ENCODE assay signal across 39 cellular contexts in genomic region chr10:15670880-15671279, GRCh38. TPM values are rescaled to one million over a fixed set of nuclear protein-coding genes. Genes with fewer than 3 reads are reported as not detected.
"Had no signal": no experiment of that assay in that cellular context is flagged by ENCODE, and none has a peak within 500 bp of the region (broad histone marks: within the 10 kb centered on the region; RNA-seq: fewer than 3 reads in every experiment).

No MANE protein-coding gene starts in this region.

- H3K27me3 ChIP-seq: ascending aorta, cardiac muscle cell had no signal

- H3K36me3 ChIP-seq: cardiac muscle cell had no signal

- H3K9me3 ChIP-seq: ascending aorta had no signal

- H3K36me3 Mint-ChIP-seq: activated CD4-positive, alpha-beta memory T cell treated with anti-CD3 and anti-CD28 coated beads for 36 hours; activated naive CD8-positive, alpha-beta T cell; activated naive CD8-positive, alpha-beta T cell treated with anti-CD3 and anti-CD28 coated beads, Interleukin-2, amount 10 ng/mL, durations not matched to agents 7 days and 5 days had no signal

- ATAC-seq: activated CD8-positive, alpha-beta T cell treated with anti-CD3 and anti-CD28 coated beads for 36 hours; activated naive CD8-positive, alpha-beta T cell treated with anti-CD3 and anti-CD28 coated beads, Interleukin-2, amount 50 U/mL, for 24 hours; activated T-cell treated with anti-CD3 and anti-CD28 coated beads, Interleukin-2, amount 50 U/mL, for 4 hours; activated T-cell treated with anti-CD3 and anti-CD28 coated beads, Interleukin-2, amount 50 U/mL, for 72 hours; activated T-helper 17 cell treated with anti-CD3 and anti-CD28 coated beads, Interleukin-2, amount 50 U/mL, for 72 hours had no signal

- H3K4me3 ChIP-seq: ascending aorta, cardiac muscle cell had no signal

- H3K9me3 Mint-ChIP-seq: activated B cell treated with CpG ODN at 0.5 μM for 24 hours; activated CD4-positive, alpha-beta memory T cell treated with anti-CD3 and anti-CD28 coated beads for 36 hours; activated CD8-positive, alpha-beta T cell treated with anti-CD3 and anti-CD28 coated beads for 36 hours; activated naive CD8-positive, alpha-beta T cell treated with anti-CD3 and anti-CD28 coated beads, Interleukin-2, amount 10 ng/mL, durations not matched to agents 7 days and 5 days; activated naive CD8-positive, alpha-beta T cell treated with anti-CD3 and anti-CD28 coated beads, Interleukin-2, amount 50 U/mL, for 24 hours; activated T-cell treated with anti-CD3 and anti-CD28 coated beads, Interleukin-2, amount 50 U/mL, for 4 hours; activated T-helper 17 cell treated with anti-CD3 and anti-CD28 coated beads, Interleukin-2, amount 50 U/mL, for 72 hours; central memory CD8-positive, alpha-beta T cell; T-helper 1 cell treated with Interleukin-12 subunit alpha and Interleukin-12 subunit beta and Interleukin-4 antibody, amounts not matched to agents 30 μg/mL and 1 μg/mL, for 36 hours had no signal

- FAIRE-seq: bronchial epithelial cell, TTC549 had no signal

- DNase-seq: activated B cell treated with CpG ODN at 0.5 μM for 24 hours; activated CD4-positive, alpha-beta memory T cell treated with anti-CD3 and anti-CD28 coated beads for 36 hours; activated CD4-positive, alpha-beta T cell treated with anti-CD3 and anti-CD28 coated beads for 48 hours; activated CD4-positive, alpha-beta T cell treated with anti-CD3 and anti-CD28 coated beads, Interleukin-2, amount 50 U/mL, for 1 hour; activated CD4-positive, alpha-beta T cell treated with anti-CD3 and anti-CD28 coated beads, Interleukin-2, amount 50 U/mL, for 4 hours; activated CD4-positive, CD25-positive, alpha-beta regulatory T cell treated with anti-CD3 and anti-CD28 coated beads, Interleukin-2, amount 50 U/mL, for 72 hours; activated CD8-positive, alpha-beta memory T cell treated with anti-CD3 and anti-CD28 coated beads, Interleukin-2, amount 50 U/mL, for 4 hours; activated CD8-positive, alpha-beta T cell treated with anti-CD3 and anti-CD28 coated beads for 36 hours; activated effector memory CD4-positive, alpha-beta T cell treated with anti-CD3 and anti-CD28 coated beads, Interleukin-2, amount 50 U/mL, for 16 hours; activated gamma-delta T cell treated with Interleukin-2 at 50 U/mL for 16 hours; activated naive CD4-positive, alpha-beta T cell; activated naive CD4-positive, alpha-beta T cell treated with anti-CD3 and anti-CD28 coated beads for 36 hours; activated naive CD4-positive, alpha-beta T cell treated with anti-CD3 and anti-CD28 coated beads, Interleukin-2, amount 50 U/mL, for 16 hours; activated naive CD8-positive, alpha-beta T cell treated with anti-CD3 and anti-CD28 coated beads, Interleukin-2, amount 10 ng/mL, durations not matched to agents 7 days and 5 days; activated naive CD8-positive, alpha-beta T cell treated with anti-CD3 and anti-CD28 coated beads, Interleukin-2, amount 50 U/mL, for 24 hours; activated T-cell treated with anti-CD3 and anti-CD28 coated beads for 4 hours; activated T-cell treated with anti-CD3 and anti-CD28 coated beads, Interleukin-2, amount 50 U/mL, for 1 hour; activated T-cell treated with anti-CD3 and anti-CD28 coated beads, Interleukin-2, amount 50 U/mL, for 4 hours; activated T-cell treated with anti-CD3 and anti-CD28 coated beads, Interleukin-2, amount 50 U/mL, for 72 hours; amygdala; anterior cingulate cortex; caudate nucleus; cerebellar nuclear complex; T-helper 1 cell; T-helper 2 cell; T-helper 9 cell had no signal

- H3K27me3 Mint-ChIP-seq: activated B cell treated with CpG ODN at 0.5 μM for 24 hours; activated naive CD8-positive, alpha-beta T cell treated with anti-CD3 and anti-CD28 coated beads, Interleukin-2, amount 10 ng/mL, durations not matched to agents 7 days and 5 days; brain had no signal

- H3K27ac ChIP-seq: ascending aorta, cardiac muscle cell, VCaP had no signal

- H3K27ac Mint-ChIP-seq: activated B cell treated with CpG ODN at 0.5 μM for 24 hours; activated CD4-positive, alpha-beta memory T cell treated with anti-CD3 and anti-CD28 coated beads for 36 hours; activated CD8-positive, alpha-beta T cell treated with anti-CD3 and anti-CD28 coated beads for 36 hours; activated naive CD4-positive, alpha-beta T cell treated with anti-CD3 and anti-CD28 coated beads for 36 hours; activated naive CD8-positive, alpha-beta T cell; activated naive CD8-positive, alpha-beta T cell treated with anti-CD3 and anti-CD28 coated beads, Interleukin-2, amount 10 ng/mL, durations not matched to agents 7 days and 5 days; activated naive CD8-positive, alpha-beta T cell treated with anti-CD3 and anti-CD28 coated beads, Interleukin-2, amount 50 U/mL, for 24 hours; activated T-cell treated with anti-CD3 and anti-CD28 coated beads, Interleukin-2, amount 50 U/mL, for 72 hours; activated T-helper 1 cell treated with anti-CD3 and anti-CD28 coated beads, Interleukin-12 subunit alpha, Interleukin-12 subunit beta, Interleukin-2, Interleukin-4 antibody, amounts not matched to agents 30 ng/mL and 10 ng/mL and 1 ng/mL, durations not matched to agents 14 hours and 24 hours and 36 hours; activated T-helper 17 cell treated with anti-CD3 and anti-CD28 coated beads, Interleukin-2, amount 50 U/mL, for 72 hours; brain; T-helper 1 cell treated with Interleukin-12 subunit alpha and Interleukin-12 subunit beta and Interleukin-4 antibody, amounts not matched to agents 30 μg/mL and 1 μg/mL, for 36 hours; T-helper 2 cell treated with Interferon-gamma antibody and Interleukin-4, amounts not matched to agents 5 μg/mL and 100 μg/mL, for 36 hours had no signal

- H3K4me3 Mint-ChIP-seq: activated B cell treated with CpG ODN at 0.5 μM for 24 hours; activated CD4-positive, alpha-beta memory T cell treated with anti-CD3 and anti-CD28 coated beads for 36 hours; activated CD8-positive, alpha-beta T cell treated with anti-CD3 and anti-CD28 coated beads for 36 hours; activated naive CD4-positive, alpha-beta T cell treated with anti-CD3 and anti-CD28 coated beads for 36 hours; activated naive CD8-positive, alpha-beta T cell; activated naive CD8-positive, alpha-beta T cell treated with anti-CD3 and anti-CD28 coated beads, Interleukin-2, amount 10 ng/mL, durations not matched to agents 7 days and 5 days; activated naive CD8-positive, alpha-beta T cell treated with anti-CD3 and anti-CD28 coated beads, Interleukin-2, amount 50 U/mL, for 24 hours; activated T-cell treated with anti-CD3 and anti-CD28 coated beads, Interleukin-2, amount 50 U/mL, for 4 hours; activated T-cell treated with anti-CD3 and anti-CD28 coated beads, Interleukin-2, amount 50 U/mL, for 72 hours; activated T-helper 1 cell treated with anti-CD3 and anti-CD28 coated beads, Interleukin-12 subunit alpha, Interleukin-12 subunit beta, Interleukin-2, Interleukin-4 antibody, amounts not matched to agents 30 ng/mL and 10 ng/mL and 1 ng/mL, durations not matched to agents 14 hours and 24 hours and 36 hours; activated T-helper 17 cell treated with anti-CD3 and anti-CD28 coated beads, Interleukin-2, amount 50 U/mL, for 72 hours; brain; central memory CD8-positive, alpha-beta T cell; T-helper 1 cell treated with Interleukin-12 subunit alpha and Interleukin-12 subunit beta and Interleukin-4 antibody, amounts not matched to agents 30 μg/mL and 1 μg/mL, for 36 hours; T-helper 2 cell treated with Interferon-gamma antibody and Interleukin-4, amounts not matched to agents 5 μg/mL and 100 μg/mL, for 36 hours had no signal

- H3K4me1 Mint-ChIP-seq: activated B cell treated with CpG ODN at 0.5 μM for 24 hours; activated naive CD8-positive, alpha-beta T cell treated with anti-CD3 and anti-CD28 coated beads, Interleukin-2, amount 10 ng/mL, durations not matched to agents 7 days and 5 days; activated naive CD8-positive, alpha-beta T cell treated with anti-CD3 and anti-CD28 coated beads, Interleukin-2, amount 50 U/mL, for 24 hours; activated T-helper 17 cell treated with anti-CD3 and anti-CD28 coated beads, Interleukin-2, amount 50 U/mL, for 72 hours; brain; central memory CD8-positive, alpha-beta T cell had no signal

RNA-seq across cellular contexts. Expression of gene ITGA8, which starts 48.8 kb away (rescaled TPM):
- total RNA-seq: activated B cell treated with CpG ODN at 0.5 μM for 24 hours; activated CD4-positive, alpha-beta memory T cell treated with anti-CD3 and anti-CD28 coated beads for 36 hours; activated CD8-positive, alpha-beta memory T cell treated with anti-CD3 and anti-CD28 coated beads for 36 hours; activated CD8-positive, alpha-beta T cell treated with anti-CD3 and anti-CD28 coated beads for 36 hours; activated naive CD4-positive, alpha-beta T cell treated with anti-CD3 and anti-CD28 coated beads for 36 hours; activated naive CD8-positive, alpha-beta T cell treated with anti-CD3 and anti-CD28 coated beads, Interleukin-2, amount 10 ng/mL, durations not matched to agents 7 days and 5 days; activated T-cell treated with anti-CD3 and anti-CD28 coated beads, Interleukin-2, amount 50 U/mL, for 4 hours; activated T-cell treated with anti-CD3 and anti-CD28 coated beads, Interleukin-2, amount 50 U/mL, for 72 hours; activated T-helper 1 cell treated with anti-CD3 and anti-CD28 coated beads, Interleukin-12 subunit alpha, Interleukin-12 subunit beta, Interleukin-2, Interleukin-4 antibody, amounts not matched to agents 30 ng/mL and 10 ng/mL and 1 ng/mL, durations not matched to agents 14 hours and 24 hours and 36 hours; activated T-helper 17 cell treated with anti-CD3 and anti-CD28 coated beads, Interleukin-2, amount 50 U/mL, for 72 hours had no signal
